ENCODE assay signal across 8 cellular contexts in genomic region chr1:32107742-32108661, GRCh38. TPM values are rescaled to one million over a fixed set of nuclear protein-coding genes. Genes with fewer than 3 reads are reported as not detected.
DNase-seq lines count a peak whose midpoint lies in the region; ATAC-seq and TF ChIP-seq lines count a peak whose summit lies in the region.

Gene KPNA6 (plus strand): TSS chr1:32108056. CDS start chr1:32108131, 75 bp downstream.

- TF ChIP-seq CTCF in GM13977 (IDR thresholded peaks at IDR 0.05; ENCODE audit: extremely low read depth, insufficient read depth, missing control alignments) (no peak), astrocyte of the cerebellum (IDR thresholded peaks at IDR 0.05; ENCODE audit: low read depth, low read length, missing control alignments) (no peak), hepatocyte (IDR thresholded peaks at IDR 0.05; ENCODE audit: poor library complexity) (no peak)

- H3K9me3 ChIP-seq in hepatocyte (ENCODE audit: low read depth): no peaks in the 10 kb centered on the region
- no peaks in the 10 kb centered on the region for H3K9me3 ChIP-seq in aorta (ENCODE audit: control insufficient read depth, low read length)

- H3K4me1 ChIP-seq in hepatocyte (ENCODE audit: insufficient read depth): peaks cover 10% of the 10 kb centered on the region
- H3K4me1 ChIP-seq in aorta (ENCODE audit: control insufficient read depth in 1 of 2, insufficient read depth in 2 of 2, low read length in 2 of 2): peaks cover 0 to 7% of the 10 kb centered on the region in 2 donors

- ATAC-seq in HG02973 (IDR thresholded peaks at IDR 0.05; ENCODE audit: unreplicated experiment) (peak; percentile 56), aorta (ENCODE audit: low FRiP score) (peak; percentile 96)

- intact Hi-C loops in aorta (cut with DNase I): loop anchor here in 1 of 2 donors (5.0 kb wide), 2 partner anchors 36 to 69 kb away; partner anchors contain the start of genes TMEM39B and TXLNA

- 1% methylated on average over 44 of the region's 45 CpGs for WGBS in hepatocyte (ENCODE audit: low lambda C conversion rate, missing lambda C conversion rate)
- WGBS in aorta, 2 donors: 0% methylated on average over 44 to 45 of the region's 45 CpGs

- peaks cover 46% of the 10 kb centered on the region for H3K79me2 ChIP-seq in hepatocyte

- H2AFZ ChIP-seq in hepatocyte: peak within 1 kb of the TSS; percentile 90

- H4K20me1 ChIP-seq in hepatocyte (ENCODE audit: insufficient read depth, poor library complexity, severe bottlenecking): peaks cover 38% of the 10 kb centered on the region

- in situ Hi-C loops in GM13977 (cut with MboI; ENCODE audit: low pct_unique_long_range_greater_than_20kb, low sequenced_read_pairs, unreplicated experiment): no loop called here
- in situ Hi-C loops in astrocyte of the cerebellum (cut with HindIII; ENCODE audit: low sequenced_read_pairs): no loop called here

- H3K27me3 ChIP-seq in hepatocyte (no peaks in the 10 kb centered on the region), aorta (ENCODE audit: control insufficient read depth in 1 of 2, insufficient read depth in 2 of 2, low read length in 1 of 2) (no peaks in the 10 kb centered on the region)

- H3K27ac ChIP-seq in hepatocyte (peak within 1 kb of the TSS; percentile 95), aorta (ENCODE audit: low read depth in 1 of 2, low read length in 2 of 2) (peak within 1 kb of the TSS; percentile 19 to 41)

- H3K4me2 ChIP-seq in hepatocyte: peak within 1 kb of the TSS; percentile 90

- H3K4me3 ChIP-seq in astrocyte of the cerebellum (ENCODE audit: low read depth, low read length) (peak within 1 kb of the TSS; percentile 99), hepatocyte (peak within 1 kb of the TSS; percentile 66), aorta (ENCODE audit: low read length in 2 of 2) (peak within 1 kb of the TSS; percentile 62 to 95)

- no peaks in the 10 kb centered on the region for H3K9me2 ChIP-seq in hepatocyte (replicated peaks; ENCODE audit: insufficient read depth)

- H3K36me3 ChIP-seq in hepatocyte (replicated peaks; ENCODE audit: insufficient read depth, low read depth) (no peaks in the 10 kb centered on the region), aorta (ENCODE audit: control insufficient read depth in 1 of 2, insufficient read depth in 2 of 2, low read length in 1 of 2) (no peaks in the 10 kb centered on the region)

- DNase-seq in GM13977 (ENCODE audit: low spot score) (peak; percentile 82), NCI-H2081 treated with DMSO at 0.1 percent for 48 hours (lab: John Stamatoyannopoulos, UW) (peak; percentile 96), T1000 (lab: John Stamatoyannopoulos, UW) (peak; percentile 91), astrocyte of the cerebellum (ENCODE audit: low read depth) (peak; percentile 96), hepatocyte (ENCODE audit: low spot score) (peak; percentile 93), renal cortical epithelial cell (ENCODE audit: low read depth) (peak; percentile 93), aorta (peak; percentile 93 to 94)

RNA-seq across cellular contexts. Expression of gene KPNA6, which starts in this region (rescaled TPM):
- total RNA-seq in hepatocyte (48.3 and 48.5 TPM in 2 replicates), renal cortical epithelial cell (43.1 and 67.9 TPM in 2 replicates), aorta (10 to 100 TPM; 58.4 to 66.2 TPM)
- polyA plus RNA-seq in hepatocyte (27.7 and 30.3 TPM in 2 replicates), aorta (10 to 100 TPM in 1 of 2 donors, 1 to 10 TPM in 1; 8.8 to 11.0 TPM)

Comparison
In these comparisons a context has a peak if more than half of its experiments do, and no peak if none do; other contexts are left out.
1. Peak in every context shown above with its lines: DNase-seq, ATAC-seq, H3K4me3 ChIP-seq and H3K27ac ChIP-seq.